Comparison of ENCODE assay signal across 8 cellular contexts in genomic region chr10:91883549-91884542, GRCh38. TPM values are rescaled to one million over a fixed set of nuclear protein-coding genes. Genes with fewer than 3 reads are reported as not detected.
A peak's percentile ranks its signal among the peaks of the same experiment; 100 is the strongest.
DNase-seq lines count a peak whose midpoint lies in the region; ATAC-seq, FAIRE-seq and TF ChIP-seq lines count a peak whose summit lies in the region.

No MANE protein-coding gene starts in this region.

- peaks cover 7% of the 10 kb centered on the region for H3K4me1 Mint-ChIP-seq in activated CD8-positive, alpha-beta T cell treated with anti-CD3 and anti-CD28 coated beads for 36 hours (ENCODE audit: low read depth)
- peaks cover 9% of the 10 kb centered on the region for H3K4me1 Mint-ChIP-seq in activated naive CD8-positive, alpha-beta T cell treated with anti-CD3 and anti-CD28 coated beads, Interleukin-2, amount 50 U/mL, for 24 hours

- H3K9me3 ChIP-seq in HAP-1 (no peaks in the 10 kb centered on the region), skeletal muscle satellite cell (replicated peaks; ENCODE audit: low read length) (no peaks in the 10 kb centered on the region)

- no peak overlapping the region for H3K27ac ChIP-seq in brain microvascular endothelial cell

- in situ Hi-C loops in HAP-1 (cut with MboI; ENCODE audit: low sequenced_read_pairs) (no loop called here), brain microvascular endothelial cell (cut with HindIII; ENCODE audit: low pct_ligation_motif_present, low sequenced_read_pairs) (no loop called here)

- peak overlapping the region; percentile 69 for H3K4me2 ChIP-seq in skeletal muscle satellite cell (ENCODE audit: low read length)

- no peak overlapping the region for H3K27ac Mint-ChIP-seq in activated CD8-positive, alpha-beta T cell treated with anti-CD3 and anti-CD28 coated beads for 36 hours
- H3K27ac Mint-ChIP-seq in activated naive CD8-positive, alpha-beta T cell treated with anti-CD3 and anti-CD28 coated beads, Interleukin-2, amount 50 U/mL, for 24 hours = no peak overlapping the region

- H3K4me3 ChIP-seq in HAP-1 = no peak overlapping the region
- peak overlapping the region; percentile 22 for H3K4me3 ChIP-seq in brain microvascular endothelial cell (ENCODE audit: low read depth, low read length)
- H3K4me3 ChIP-seq in skeletal muscle satellite cell (ENCODE audit: low read length) = peak overlapping the region; percentile 19

- no peak overlapping the region for H3K9ac ChIP-seq in skeletal muscle satellite cell (ENCODE audit: low read depth, low read length)

- no peak overlapping the region for H3K4me3 Mint-ChIP-seq in activated CD8-positive, alpha-beta T cell treated with anti-CD3 and anti-CD28 coated beads for 36 hours
- H3K4me3 Mint-ChIP-seq in activated naive CD8-positive, alpha-beta T cell treated with anti-CD3 and anti-CD28 coated beads, Interleukin-2, amount 50 U/mL, for 24 hours = no peak overlapping the region

- peaks cover 44% of the 10 kb centered on the region for H3K4me1 ChIP-seq in HAP-1
- peaks cover 23% of the 10 kb centered on the region for H3K4me1 ChIP-seq in skeletal muscle satellite cell (ENCODE audit: control insufficient read depth, insufficient read depth, low read length)

- no peaks in the 10 kb centered on the region for H3K36me3 ChIP-seq in HAP-1 (replicated peaks)
- H3K36me3 ChIP-seq in brain microvascular endothelial cell (replicated peaks) = no peaks in the 10 kb centered on the region
- H3K36me3 ChIP-seq in skeletal muscle satellite cell (ENCODE audit: insufficient read depth, low read length) = no peaks in the 10 kb centered on the region

- no peak for ATAC-seq in activated CD8-positive, alpha-beta T cell treated with anti-CD3 and anti-CD28 coated beads for 36 hours
- ATAC-seq in activated naive CD8-positive, alpha-beta T cell treated with anti-CD3 and anti-CD28 coated beads, Interleukin-2, amount 50 U/mL, for 24 hours = no peak
- ATAC-seq in HG02763 (IDR thresholded peaks at IDR 0.05; ENCODE audit: unreplicated experiment) = no peak

- POLR2A ChIA-PET in activated CD8-positive, alpha-beta T cell treated with anti-CD3 and anti-CD28 coated beads for 36 hours (lab: Charles Lee) = interaction anchor here (1.7 kb wide), 1 partner anchor 85 kb away, joined by 3 read pairs; no protein-coding TSS in a partner anchor

- H3K27me3 ChIP-seq in HAP-1 (ENCODE audit: low read depth) = no peaks in the 10 kb centered on the region
- H3K27me3 ChIP-seq in brain microvascular endothelial cell (replicated peaks) = no peaks in the 10 kb centered on the region
- no peaks in the 10 kb centered on the region for H3K27me3 ChIP-seq in skeletal muscle satellite cell (ENCODE audit: control insufficient read depth, insufficient read depth, low read length)

- no peaks in the 10 kb centered on the region for H3K9me3 Mint-ChIP-seq in activated CD8-positive, alpha-beta T cell treated with anti-CD3 and anti-CD28 coated beads for 36 hours
- H3K9me3 Mint-ChIP-seq in activated naive CD8-positive, alpha-beta T cell treated with anti-CD3 and anti-CD28 coated beads, Interleukin-2, amount 50 U/mL, for 24 hours = no peaks in the 10 kb centered on the region

- DNase-seq in HAP-1 (ENCODE audit: low spot score in 2 of 2) (peak; percentile 35 to 47), brain microvascular endothelial cell (peak; percentile 56), COLO668 (lab: John Stamatoyannopoulos, UW; ENCODE audit: unreplicated experiment) (no peak)
- DNase-seq in activated CD8-positive, alpha-beta T cell treated with anti-CD3 and anti-CD28 coated beads for 36 hours = no peak
- no peak for DNase-seq in activated naive CD8-positive, alpha-beta T cell treated with anti-CD3 and anti-CD28 coated beads, Interleukin-2, amount 50 U/mL, for 24 hours

- intact Hi-C loops in activated CD8-positive, alpha-beta T cell treated with anti-CD3 and anti-CD28 coated beads for 36 hours (cut with micrococcal nuclease) = no loop called here

- H3K36me3 Mint-ChIP-seq in activated CD8-positive, alpha-beta T cell treated with anti-CD3 and anti-CD28 coated beads for 36 hours (ENCODE audit: low read depth) = no peaks in the 10 kb centered on the region
- H3K36me3 Mint-ChIP-seq in activated naive CD8-positive, alpha-beta T cell treated with anti-CD3 and anti-CD28 coated beads, Interleukin-2, amount 50 U/mL, for 24 hours (ENCODE audit: low read depth) = no peaks in the 10 kb centered on the region

- CTCF ChIA-PET in activated CD8-positive, alpha-beta T cell treated with anti-CD3 and anti-CD28 coated beads for 36 hours (lab: Charles Lee) = interaction anchor here (1.3 to 1.8 kb wide), 2 partner anchors 25 to 29 kb away, joined by 4 to 5 read pairs; partner anchors contain the start of gene FGFBP3

- H3K27me3 Mint-ChIP-seq in activated CD8-positive, alpha-beta T cell treated with anti-CD3 and anti-CD28 coated beads for 36 hours = peaks cover 3% of the 10 kb centered on the region
- H3K27me3 Mint-ChIP-seq in activated naive CD8-positive, alpha-beta T cell treated with anti-CD3 and anti-CD28 coated beads, Interleukin-2, amount 50 U/mL, for 24 hours = peaks cover 12% of the 10 kb centered on the region

- FAIRE-seq in islet of Langerhans (lab: Jason Lieb, UNC) = peak; percentile 27

- TF ChIP-seq CTCF in brain microvascular endothelial cell (IDR thresholded peaks at IDR 0.05; ENCODE audit: low read depth, low read length, missing control alignments) = no peak
- no peak for TF ChIP-seq CTCF in activated CD8-positive, alpha-beta T cell treated with anti-CD3 and anti-CD28 coated beads for 36 hours (IDR thresholded peaks at IDR 0.05)

RNA-seq across cellular contexts. Expression of gene FGFBP3, which starts 25.4 kb away (rescaled TPM):
- total RNA-seq in skeletal muscle satellite cell (2012; rRNA removed) = 0.22 and 0.25 TPM in 2 replicates
- 1 to 10 TPM; 2.2 to 3.1 TPM for total RNA-seq in activated CD8-positive, alpha-beta T cell treated with anti-CD3 and anti-CD28 coated beads for 36 hours

RNA-seq across cellular contexts. Expression of gene BTAF1, which starts 39.7 kb away (rescaled TPM):
- 32.3 and 34.2 TPM in 2 replicates for total RNA-seq in skeletal muscle satellite cell (2012; rRNA removed)
- total RNA-seq in activated CD8-positive, alpha-beta T cell treated with anti-CD3 and anti-CD28 coated beads for 36 hours = 10 to 100 TPM; 73.4 to 75.3 TPM

Comparison
In these comparisons a context has a peak if more than half of its experiments do, and no peak if none do; other contexts are left out.
1. DNase-seq: peak in HAP-1 (2 of 2) and brain microvascular endothelial cell (single experiment); none in activated CD8-positive, alpha-beta T cell treated with anti-CD3 and anti-CD28 coated beads for 36 hours (single experiment), activated naive CD8-positive, alpha-beta T cell treated with anti-CD3 and anti-CD28 coated beads, Interleukin-2, amount 50 U/mL, for 24 hours (single experiment) and COLO668 (single experiment).